ENCODE assay signal across 22 cellular contexts in the genomic region with DNA sequence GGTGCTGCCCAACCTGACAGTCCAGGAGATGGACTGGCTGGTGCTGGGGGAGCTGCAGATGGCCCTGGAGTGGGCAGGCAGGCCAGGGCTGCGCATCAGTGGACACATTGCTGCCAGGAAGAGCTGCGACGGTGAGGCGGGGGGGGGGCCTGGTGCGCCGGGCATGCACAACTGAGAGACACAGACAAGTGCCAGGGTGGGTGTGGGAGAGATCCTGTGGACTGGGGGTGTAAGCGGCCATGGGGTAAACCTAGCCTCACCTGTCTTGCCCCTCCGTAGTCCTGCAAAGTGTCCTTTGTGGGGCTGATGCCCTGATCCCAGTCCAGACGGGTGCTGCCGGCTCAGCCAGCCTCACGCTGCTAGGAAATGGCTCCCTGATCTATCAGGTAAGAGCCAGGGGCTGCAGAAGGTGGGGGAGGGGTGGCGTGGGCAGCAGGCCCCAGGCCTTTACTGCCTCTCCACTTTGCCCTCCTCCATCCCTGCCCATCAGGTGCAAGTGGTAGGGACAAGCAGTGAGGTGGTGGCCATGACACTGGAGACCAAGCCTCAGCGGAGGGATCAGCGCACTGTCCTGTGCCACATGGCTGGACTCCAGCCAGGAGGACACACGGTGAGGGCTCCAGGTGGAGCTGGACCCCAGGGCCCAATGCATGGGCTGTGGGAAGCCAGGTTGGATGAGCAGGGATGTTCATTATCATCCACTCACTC. TPM values are rescaled to one million over a fixed set of nuclear protein-coding genes. Genes with fewer than 3 reads are reported as not detected.
DNase-seq lines count a peak whose midpoint lies in the region; ATAC-seq, FAIRE-seq and TF ChIP-seq lines count a peak whose summit lies in the region.
"Had no signal": no experiment of that assay in that cellular context is flagged by ENCODE, and none has a peak within 500 bp of the region (broad histone marks: within the 10 kb centered on the region; RNA-seq: fewer than 3 reads in every experiment).

No MANE protein-coding gene starts in this region.

- H3K4me3 ChIP-seq in K562 = no peak overlapping the region
- H3K4me3 ChIP-seq in neuronal stem cell (ENCODE audit: low read length in 2 of 2) = no peak overlapping the region
- H3K4me3 ChIP-seq in heart left ventricle = no peak overlapping the region
- H3K4me3 ChIP-seq: A549 had no signal

- H4K8ac ChIP-seq in neuronal stem cell (ENCODE audit: low read depth, low read length) = no peak overlapping the region

- H3K23ac ChIP-seq in neuronal stem cell (ENCODE audit: low read depth, low read length, poor library complexity) = no peak overlapping the region

- no peak overlapping the region for H3K4ac ChIP-seq in neuronal stem cell (ENCODE audit: low read length)

- no peak for TF ChIP-seq RAD21 in K562 (CRISPR knock-in tag; conservative IDR thresholded peaks at IDR 0.05 in 1 of 2, IDR thresholded peaks at IDR 0.05 in 1 of 2)

- H3K4me2 ChIP-seq in K562 (ENCODE audit: insufficient read depth, low read length) = no peak overlapping the region
- H3K4me2 ChIP-seq in neuronal stem cell (ENCODE audit: insufficient read depth, low read length, poor library complexity, severe bottlenecking) = no peak overlapping the region
- H3K4me2 ChIP-seq: A549 had no signal

- FAIRE-seq in K562 (lab: Jason Lieb, UNC) (no peak), RCC 7860 (lab: Jason Lieb, UNC) (no peak)
- FAIRE-seq: A549, GM12892, GM18507 had no signal

- no TSS peak for BruUV-seq in K562 (replicated peaks; lab: Mats Ljungman, UMichigan)

- H2BK5ac ChIP-seq in neuronal stem cell (ENCODE audit: low read length) = no peak overlapping the region

- in situ Hi-C loops in G401 (cut with HindIII; ENCODE audit: low sequenced_read_pairs) = no loop called here
- in situ Hi-C loops in K562 (cut with MboI) = no loop called here

- H3K9ac ChIP-seq in K562 (ENCODE audit: insufficient read depth in 1 of 2, low read depth in 2 of 2, low read length in 2 of 2) = no peak overlapping the region
- peak overlapping the region; percentile 50 for H3K9ac ChIP-seq in neuronal stem cell (ENCODE audit: low read depth, low read length, poor library complexity)

- H2AK5ac ChIP-seq in neuronal stem cell (ENCODE audit: low read depth, low read length) = peak overlapping the region; percentile 91

- H4K91ac ChIP-seq in neuronal stem cell (ENCODE audit: low read depth, low read length, poor library complexity) = no peak overlapping the region

- H3K79me2 ChIP-seq in K562 (ENCODE audit: control insufficient read depth, insufficient read depth, low read length) = no peaks in the 10 kb centered on the region

- peak overlapping the region; percentile 47 for H3K14ac ChIP-seq in neuronal stem cell (ENCODE audit: low read length)

- CTCF ChIA-PET in K562 (lab: Yijun Ruan, JAX; ENCODE audit: low intra/inter-chr PET ratio) = no interaction called here

- H3K36me3 ChIP-seq in K562 (ENCODE audit: control insufficient read depth, insufficient read depth, low read length) = no peaks in the 10 kb centered on the region
- H3K36me3 ChIP-seq in neuronal stem cell (replicated peaks in 1 of 2; ENCODE audit: control insufficient read depth in 2 of 2, insufficient read depth in 2 of 2, low read length in 2 of 2) = no peaks in the 10 kb centered on the region
- H3K36me3 ChIP-seq in heart left ventricle = peaks cover 0 to 28% (median 0%) of the 10 kb centered on the region in 9 donors

- no peaks in the 10 kb centered on the region for H3K79me1 ChIP-seq in neuronal stem cell (ENCODE audit: low read depth, low read length)

- H3K4me1 ChIP-seq in K562 (replicated peaks in 1 of 2; ENCODE audit: control insufficient read depth in 2 of 2, insufficient read depth in 2 of 2, low read length in 2 of 2) (peaks cover under 1 to 41% of the 10 kb centered on the region in 2 experiments; a peak in 4 of 5 replicates), neuronal stem cell (ENCODE audit: control insufficient read depth in 2 of 2, insufficient read depth in 1 of 2, low read depth in 1 of 2, low read length in 2 of 2) (peaks cover 17 to 22% of the 10 kb centered on the region in 2 donors), heart left ventricle (peaks cover 0 to 33% (median 21%) of the 10 kb centered on the region in 12 donors)
- H3K4me1 ChIP-seq: A549 had no signal

- H2BK12ac ChIP-seq in neuronal stem cell (ENCODE audit: low read length) = peak overlapping the region; percentile 16

- TF ChIP-seq EP300 in K562 (IDR thresholded peaks at IDR 0.05; ENCODE audit: low read length) = no peak

- ATAC-seq in K562 = no peak
- no peak for ATAC-seq in heart left ventricle
- ATAC-seq in left cardiac atrium = no peak
- ATAC-seq: A549 had no signal

- WGBS in K562 (ENCODE audit: insufficient coverage, low coverage, missing lambda C conversion rate) = 36% methylated on average over 15 of the region's 15 CpGs
- no CpG with 5 or more reads among the region's 15 CpGs for WGBS in neuronal stem cell (ENCODE audit: extremely low coverage in 2 of 2, insufficient read length in 2 of 2, insufficient replicate concordance in 1 of 2), 2 donors
- 92 to 98% (median 93%) methylated on average over 8 to 15 of the region's 15 CpGs for WGBS in heart left ventricle, 4 donors

- no peak overlapping the region for H2BK15ac ChIP-seq in neuronal stem cell (ENCODE audit: low read length)

- TF ChIP-seq CTCF in K562 (IDR thresholded peaks at IDR 0.05 in 2 of 3, conservative IDR thresholded peaks at IDR 0.05 in 1 of 3; ENCODE audit: insufficient read depth in 2 of 3, low read depth in 1 of 3, low read length in 3 of 3) = no peak
- no peak for TF ChIP-seq CTCF in heart left ventricle (IDR thresholded peaks at IDR 0.05)

- H3K27me3 ChIP-seq in K562 (ENCODE audit: control insufficient read depth in 2 of 2, insufficient read depth in 2 of 2, low read length in 2 of 2) = peaks cover 19 to 71% of the 10 kb centered on the region in 2 experiments
- peaks cover 8 to 22% (median 18%) of the 10 kb centered on the region in 3 experiments for H3K27me3 ChIP-seq in neuronal stem cell (ENCODE audit: control insufficient read depth in 3 of 3, insufficient read depth in 3 of 3, low read depth in 1 of 3, low read length in 3 of 3)
- H3K27me3 ChIP-seq in heart left ventricle = peaks cover 0 to 49% (median 25%) of the 10 kb centered on the region in 9 donors

- H3K9me3 ChIP-seq in K562 (replicated peaks; ENCODE audit: control insufficient read depth, insufficient read depth, low read depth, low read length) (no peaks in the 10 kb centered on the region), neuronal stem cell (replicated peaks in 1 of 2; ENCODE audit: control insufficient read depth in 2 of 2, insufficient read depth in 1 of 2, low read depth in 1 of 2, low read length in 2 of 2) (no peaks in the 10 kb centered on the region), heart left ventricle (no peaks in the 10 kb centered on the region)
- H3K9me3 ChIP-seq: A549 had no signal

- peaks cover 7% of the 10 kb centered on the region; the same call in 1 of the 2 replicates for H4K20me1 ChIP-seq in K562 (replicated peaks; ENCODE audit: control insufficient read depth, insufficient read depth, low read length)

- DNase-seq in DMS53 (lab: John Stamatoyannopoulos, UW) = peak; percentile 5
- no peak for DNase-seq in DMS53 treated with DMSO at 0.1 percent for 48 hours (lab: John Stamatoyannopoulos, UW; ENCODE audit: unreplicated experiment)
- DNase-seq in G401 (ENCODE audit: low spot score) = peak; percentile 69
- no peak for DNase-seq in K562 (ENCODE audit: extremely low read depth in 1 of 4, low spot score in 3 of 4)
- DNase-seq in neuronal stem cell (ENCODE audit: low spot score) = no peak
- DNase-seq in heart left ventricle = no peak
- no peak for DNase-seq in RCC 7860 (ENCODE audit: low spot score)
- DNase-seq in left cardiac atrium = no peak
- DNase-seq: AML-193; CD4-positive, alpha-beta T cell; DMS153; GDM1; HCEC 1CT; IMR-90; KBM-7 had no signal

- H3K9me1 ChIP-seq in K562 (ENCODE audit: control insufficient read depth, insufficient read depth, low read length) = no peaks in the 10 kb centered on the region

- peak overlapping the region; percentile 44 for H3K18ac ChIP-seq in neuronal stem cell (ENCODE audit: low read length)

- POLR2A ChIA-PET in K562 (lab: Yijun Ruan, JAX) = interaction anchor here (2.3 kb wide), 1 partner anchor 11 kb away, joined by 6 read pairs; no protein-coding TSS in a partner anchor

- H2AFZ ChIP-seq in K562 (ENCODE audit: low read depth, low read length) (no peak overlapping the region), neuronal stem cell (ENCODE audit: low read length) (no peak overlapping the region)

- no peak overlapping the region for H3K27ac ChIP-seq in K562 (ENCODE audit: extremely low read depth, low read depth, low read length)
- H3K27ac ChIP-seq in neuronal stem cell (replicated peaks; ENCODE audit: low read length) = no peak overlapping the region
- no peak overlapping the region for H3K27ac ChIP-seq in heart left ventricle
- H3K27ac ChIP-seq: 22Rv1, A549, C4-2B, HL-60 had no signal

- intact Hi-C loops in K562 (cut with micrococcal nuclease) (loop anchor here (10.0 kb wide), 1 partner anchor 332 kb away; the partner anchor contains the start of gene MAGEF1), heart left ventricle (cut with DNase I) (no loop called here), left cardiac atrium (cut with DNase I) (loop anchor here in 1 of 2 donors (10.0 kb wide), 1 partner anchor 402 kb away; no protein-coding TSS in a partner anchor)

- H2BK120ac ChIP-seq in neuronal stem cell (ENCODE audit: low read depth, low read length) = no peak overlapping the region

- TF ChIP-seq POLR2A in K562 (conservative IDR thresholded peaks at IDR 0.05) (no peak), heart left ventricle (IDR thresholded peaks at IDR 0.05) (no peak)

RNA-seq across cellular contexts. Expression of gene CHRD, which starts 3.3 kb away (rescaled TPM):
- 1.4 and 1.8 TPM in 2 replicates for total RNA-seq in G401 (2014; rRNA removed; shearing (Covaris generic))
- 9.8 and 27.8 TPM in 2 replicates for total RNA-seq in K562 (2011; cell fraction: chromatin; rRNA removed; ENCODE audit: low replicate concordance)
- 17.6 and 22.0 TPM in 2 replicates for total RNA-seq in K562 (2011; cell fraction: nucleolus; rRNA removed)
- 8.9 and 10.8 TPM in 2 replicates for total RNA-seq in K562 (2011; cell fraction: nucleoplasm; rRNA removed)
- total RNA-seq in K562 (2014; rRNA removed) (0.16 TPM in 1 of 2 replicates, not detected in the other), K562 (2014; rRNA removed; fragmentation: Illumina TruSeq; extraction: Trizol) (0.11 TPM in 1 of 2 replicates, not detected in the other), K562 (2015; rRNA removed; fragmentation: Illumina TruSeq; extraction: Trizol) (0.14 and 0.19 TPM in 2 replicates), K562 (2021) (0.63 and 1.3 TPM in 2 replicates), heart left ventricle (1 to 10 TPM; 2.0 to 7.4 (median 4.8) TPM), left cardiac atrium (10 to 100 TPM in 1 of 2 donors, 1 to 10 TPM in 1; 7.2 to 12.2 TPM)
- polyA plus RNA-seq in K562 (2011; rRNA removed) (0.55 and 1.1 TPM in 2 replicates), K562 (2014; fragmentation: Illumina TruSeq; extraction: Trizol) (0.11 and 0.15 TPM in 2 replicates), K562 (2014; fragmentation: Nextera tagmentation; extraction: Ambion mirVana) (not detected), K562 (2014; rRNA removed) (0.53 and 1.0 TPM in 2 replicates), heart left ventricle (1 to 10 TPM; 3.9 to 6.3 TPM)
- 0.16 and 1.3 TPM in 2 replicates for polyA plus RNA-seq in K562 (2011; cell fraction: cytosol; rRNA removed)
- 8.8 and 30.5 TPM in 2 replicates for polyA plus RNA-seq in K562 (2011; cell fraction: nucleus; rRNA removed)
- polyA plus RNA-seq in K562 (2012) = 0.20 and 0.36 TPM in 2 replicates
- 0.06 and 0.21 TPM in 2 replicates for polyA minus RNA-seq in K562 (2011; rRNA and poly(A)+ RNA removed)
- 1.4 and 1.7 TPM in 2 replicates for polyA minus RNA-seq in K562 (2011; cell fraction: cytosol; rRNA and poly(A)+ RNA removed)
- polyA minus RNA-seq in K562 (2011; cell fraction: nucleus; rRNA and poly(A)+ RNA removed) = 2.0 and 4.7 TPM in 2 replicates
- polyA plus RNA-seq in neuronal stem cell (2013, experiment 1 of 2) = 7.2 TPM
- 7.1 TPM for polyA plus RNA-seq in neuronal stem cell (2013, experiment 2 of 2)

RNA-seq across cellular contexts. Expression of gene THPO, which starts 5.2 kb away (rescaled TPM):
- total RNA-seq in G401 (2014; rRNA removed; shearing (Covaris generic)) = 0.12 and 0.20 TPM in 2 replicates
- 1.6 and 3.6 TPM in 2 replicates for total RNA-seq in K562 (2011; cell fraction: chromatin; rRNA removed; ENCODE audit: low replicate concordance)
- 1.3 and 3.7 TPM in 2 replicates for total RNA-seq in K562 (2011; cell fraction: nucleolus; rRNA removed)
- 2.0 and 2.9 TPM in 2 replicates for total RNA-seq in K562 (2011; cell fraction: nucleoplasm; rRNA removed)
- total RNA-seq in K562 (2014; rRNA removed) (0.24 TPM in 1 of 2 replicates, not detected in the other), K562 (2014; rRNA removed; fragmentation: Illumina TruSeq; extraction: Trizol) (0.36 TPM in 1 of 2 replicates, not detected in the other), K562 (2015; rRNA removed; fragmentation: Illumina TruSeq; extraction: Trizol) (0.11 and 0.22 TPM in 2 replicates), K562 (2021) (0.40 and 0.62 TPM in 2 replicates), heart left ventricle (under 1 TPM in 4 of 9 donors, not detected in 5; 0.12 to 0.68 (median 0.29) TPM), left cardiac atrium (under 1 TPM; 0.50 to 0.58 TPM)
- polyA plus RNA-seq in K562 (2011; rRNA removed) (0.18 and 0.56 TPM in 2 replicates), K562 (2014; fragmentation: Illumina TruSeq; extraction: Trizol) (0.64 and 1.1 TPM in 2 replicates), K562 (2014; fragmentation: Nextera tagmentation; extraction: Ambion mirVana) (under 1 TPM; 0.11 to 0.28 TPM), K562 (2014; rRNA removed) (0.34 and 0.50 TPM in 2 replicates), heart left ventricle (under 1 TPM; 0.19 to 0.36 TPM)
- 0.29 and 2.3 TPM in 2 replicates for polyA plus RNA-seq in K562 (2011; cell fraction: cytosol; rRNA removed)
- 0.46 and 2.7 TPM in 2 replicates for polyA plus RNA-seq in K562 (2011; cell fraction: nucleus; rRNA removed)
- 0.60 and 0.68 TPM in 2 replicates for polyA plus RNA-seq in K562 (2012)
- 0.12 and 0.39 TPM in 2 replicates for polyA minus RNA-seq in K562 (2011; rRNA and poly(A)+ RNA removed)
- polyA minus RNA-seq in K562 (2011; cell fraction: cytosol; rRNA and poly(A)+ RNA removed) = 1.1 TPM in 1 of 2 replicates, not detected in the other
- polyA minus RNA-seq in K562 (2011; cell fraction: nucleus; rRNA and poly(A)+ RNA removed) = 0.33 and 1.8 TPM in 2 replicates
- polyA plus RNA-seq in neuronal stem cell (2013, experiment 1 of 2) = 1.4 TPM
- polyA plus RNA-seq in neuronal stem cell (2013, experiment 2 of 2) = 1.7 TPM
- total RNA-seq: CD4-positive, alpha-beta T cell; HT1080; IMR-90 had no signal
- polyA plus RNA-seq: IMR-90 had no signal

RNA-seq across cellular contexts. Expression of gene POLR2H, which starts 21.7 kb away (rescaled TPM):
- total RNA-seq in G401 (2014; rRNA removed; shearing (Covaris generic)) = 136 and 144 TPM in 2 replicates
- 300 and 317 TPM in 2 replicates for total RNA-seq in K562 (2011; cell fraction: chromatin; rRNA removed; ENCODE audit: low replicate concordance)
- total RNA-seq in K562 (2011; cell fraction: nucleolus; rRNA removed) = 170 and 180 TPM in 2 replicates
- 229 and 244 TPM in 2 replicates for total RNA-seq in K562 (2011; cell fraction: nucleoplasm; rRNA removed)
- total RNA-seq in K562 (2014; rRNA removed) (128 and 149 TPM in 2 replicates), K562 (2014; rRNA removed; fragmentation: Illumina TruSeq; extraction: Trizol) (160 and 175 TPM in 2 replicates), K562 (2015; rRNA removed; fragmentation: Illumina TruSeq; extraction: Trizol) (145 and 147 TPM in 2 replicates), K562 (2021) (134 and 135 TPM in 2 replicates), heart left ventricle (10 to 100 TPM; 15.2 to 40.3 (median 22.1) TPM), left cardiac atrium (10 to 100 TPM; 26.8 to 34.4 TPM)
- polyA plus RNA-seq in K562 (2011; rRNA removed) (289 and 319 TPM in 2 replicates), K562 (2014; fragmentation: Illumina TruSeq; extraction: Trizol) (220 and 222 TPM in 2 replicates), K562 (2014; fragmentation: Nextera tagmentation; extraction: Ambion mirVana) (100 to 1,000 TPM; 502 to 512 TPM), K562 (2014; rRNA removed) (245 and 256 TPM in 2 replicates), heart left ventricle (10 to 100 TPM; 37.9 to 51.4 TPM)
- 191 and 459 TPM in 2 replicates for polyA plus RNA-seq in K562 (2011; cell fraction: cytosol; rRNA removed)
- polyA plus RNA-seq in K562 (2011; cell fraction: nucleus; rRNA removed) = 324 and 334 TPM in 2 replicates
- 100 and 156 TPM in 2 replicates for polyA plus RNA-seq in K562 (2012)
- 167 and 184 TPM in 2 replicates for polyA minus RNA-seq in K562 (2011; rRNA and poly(A)+ RNA removed)
- polyA minus RNA-seq in K562 (2011; cell fraction: cytosol; rRNA and poly(A)+ RNA removed) = 56.9 and 60.7 TPM in 2 replicates
- polyA minus RNA-seq in K562 (2011; cell fraction: nucleus; rRNA and poly(A)+ RNA removed) = 51.2 and 86.4 TPM in 2 replicates
- polyA plus RNA-seq in neuronal stem cell (2013, experiment 1 of 2) = 80.4 TPM
- polyA plus RNA-seq in neuronal stem cell (2013, experiment 2 of 2) = 80.9 TPM

RNA-seq across cellular contexts. Expression of gene CLCN2, which starts 21.8 kb away (rescaled TPM):
- 6.7 and 10.7 TPM in 2 replicates for total RNA-seq in G401 (2014; rRNA removed; shearing (Covaris generic))
- 48.8 and 135 TPM in 2 replicates for total RNA-seq in K562 (2011; cell fraction: chromatin; rRNA removed; ENCODE audit: low replicate concordance)
- total RNA-seq in K562 (2011; cell fraction: nucleolus; rRNA removed) = 68.7 and 80.4 TPM in 2 replicates
- 60.3 and 66.2 TPM in 2 replicates for total RNA-seq in K562 (2011; cell fraction: nucleoplasm; rRNA removed)
- 8.9 and 12.9 TPM in 2 replicates for total RNA-seq in K562 (2014; rRNA removed)
- 4.1 and 5.2 TPM in 2 replicates for total RNA-seq in K562 (2014; rRNA removed; fragmentation: Illumina TruSeq; extraction: Trizol)
- 6.9 TPM in 2 replicates for total RNA-seq in K562 (2015; rRNA removed; fragmentation: Illumina TruSeq; extraction: Trizol)
- 13.5 and 14.0 TPM in 2 replicates for total RNA-seq in K562 (2021)
- polyA plus RNA-seq in K562 (2011; rRNA removed) = 5.7 and 10.9 TPM in 2 replicates
- polyA plus RNA-seq in K562 (2011; cell fraction: cytosol; rRNA removed) = 5.9 and 9.1 TPM in 2 replicates
- 58.7 and 74.2 TPM in 2 replicates for polyA plus RNA-seq in K562 (2011; cell fraction: nucleus; rRNA removed)
- 9.7 and 11.6 TPM in 2 replicates for polyA plus RNA-seq in K562 (2012)
- 9.4 and 10.2 TPM in 2 replicates for polyA plus RNA-seq in K562 (2014; fragmentation: Illumina TruSeq; extraction: Trizol)
- under 1 TPM; 0.10 to 0.39 TPM for polyA plus RNA-seq in K562 (2014; fragmentation: Nextera tagmentation; extraction: Ambion mirVana)
- 12.8 and 14.4 TPM in 2 replicates for polyA plus RNA-seq in K562 (2014; rRNA removed)
- polyA minus RNA-seq in K562 (2011; rRNA and poly(A)+ RNA removed) = 7.4 and 9.0 TPM in 2 replicates
- polyA minus RNA-seq in K562 (2011; cell fraction: cytosol; rRNA and poly(A)+ RNA removed) = 6.6 and 7.6 TPM in 2 replicates
- polyA minus RNA-seq in K562 (2011; cell fraction: nucleus; rRNA and poly(A)+ RNA removed) = 30.6 and 37.0 TPM in 2 replicates
- 18.1 TPM for polyA plus RNA-seq in neuronal stem cell (2013, experiment 1 of 2)
- 18.8 TPM for polyA plus RNA-seq in neuronal stem cell (2013, experiment 2 of 2)
- total RNA-seq in heart left ventricle = 1 to 10 TPM; 1.3 to 3.6 (median 2.0) TPM
- 1 to 10 TPM; 1.2 to 2.7 TPM for polyA plus RNA-seq in heart left ventricle
- 1 to 10 TPM; 2.3 to 2.6 TPM for total RNA-seq in left cardiac atrium

RNA-seq across cellular contexts. Expression of gene FAM131A, which starts 45.8 kb away (rescaled TPM):
- 20.7 and 31.2 TPM in 2 replicates for total RNA-seq in G401 (2014; rRNA removed; shearing (Covaris generic))
- total RNA-seq in K562 (2011; cell fraction: chromatin; rRNA removed; ENCODE audit: low replicate concordance) = 29.4 and 66.9 TPM in 2 replicates
- total RNA-seq in K562 (2011; cell fraction: nucleolus; rRNA removed) = 33.2 and 33.8 TPM in 2 replicates
- 38.1 and 45.6 TPM in 2 replicates for total RNA-seq in K562 (2011; cell fraction: nucleoplasm; rRNA removed)
- total RNA-seq in K562 (2014; rRNA removed) (11.1 and 12.9 TPM in 2 replicates), K562 (2014; rRNA removed; fragmentation: Illumina TruSeq; extraction: Trizol) (2.8 and 3.6 TPM in 2 replicates), K562 (2015; rRNA removed; fragmentation: Illumina TruSeq; extraction: Trizol) (4.3 and 5.3 TPM in 2 replicates), K562 (2021) (8.9 and 9.1 TPM in 2 replicates), heart left ventricle (10 to 100 TPM; 21.9 to 53.2 (median 30.9) TPM), left cardiac atrium (10 to 100 TPM; 21.0 to 31.1 TPM)
- polyA plus RNA-seq in K562 (2011; rRNA removed) (11.0 and 11.7 TPM in 2 replicates), K562 (2014; fragmentation: Illumina TruSeq; extraction: Trizol) (3.8 and 5.1 TPM in 2 replicates), K562 (2014; fragmentation: Nextera tagmentation; extraction: Ambion mirVana) (1 to 10 TPM in 1 of 2 experiments, under 1 TPM in 1; 0.48 to 1.4 TPM), K562 (2014; rRNA removed) (9.4 and 9.8 TPM in 2 replicates), heart left ventricle (10 to 100 TPM; 24.1 to 36.9 TPM)
- polyA plus RNA-seq in K562 (2011; cell fraction: cytosol; rRNA removed) = 16.4 and 28.8 TPM in 2 replicates
- polyA plus RNA-seq in K562 (2011; cell fraction: nucleus; rRNA removed) = 22.8 and 31.3 TPM in 2 replicates
- polyA plus RNA-seq in K562 (2012) = 7.3 and 11.6 TPM in 2 replicates
- polyA minus RNA-seq in K562 (2011; rRNA and poly(A)+ RNA removed) = 5.0 and 9.2 TPM in 2 replicates
- 5.5 and 12.1 TPM in 2 replicates for polyA minus RNA-seq in K562 (2011; cell fraction: cytosol; rRNA and poly(A)+ RNA removed)
- 5.3 and 8.0 TPM in 2 replicates for polyA minus RNA-seq in K562 (2011; cell fraction: nucleus; rRNA and poly(A)+ RNA removed)
- polyA plus RNA-seq in neuronal stem cell (2013, experiment 1 of 2) = 16.7 TPM
- polyA plus RNA-seq in neuronal stem cell (2013, experiment 2 of 2) = 15.7 TPM

Comparison
In these comparisons a context has a peak if more than half of its experiments do, and no peak if none do; other contexts are left out.
1. DNase-seq: peak in DMS53 (single experiment) and G401 (single experiment); none in DMS53 treated with DMSO at 0.1 percent for 48 hours (single experiment), K562 (0 of 4), neuronal stem cell (single experiment), heart left ventricle (0 of 5), RCC 7860 (single experiment) and left cardiac atrium (single experiment).